ENCODE assay signal across 9 cellular contexts in genomic region chr15:47711654-47712053, GRCh38. TPM values are rescaled to one million over a fixed set of nuclear protein-coding genes. Genes with fewer than 3 reads are reported as not detected.
DNase-seq lines count a peak whose midpoint lies in the region; ATAC-seq, FAIRE-seq and TF ChIP-seq lines count a peak whose summit lies in the region.
"Had no signal": no experiment of that assay in that cellular context is flagged by ENCODE, and none has a peak within 500 bp of the region (broad histone marks: within the 10 kb centered on the region; RNA-seq: fewer than 3 reads in every experiment).

No MANE protein-coding gene starts in this region.

- H3K9me3 ChIP-seq in ascending aorta = no peaks in the 10 kb centered on the region

- H3K56ac ChIP-seq in mesendoderm (ENCODE audit: low read length) = no peak overlapping the region

- H3K4me3 ChIP-seq in ascending aorta (no peak overlapping the region), mesendoderm (ENCODE audit: low read length) (no peak overlapping the region)

- no peak for DNase-seq in D721Med (ENCODE audit: insufficient read length, low spot score)
- no peak for DNase-seq in HFFc6
- no peak for DNase-seq in ascending aorta (ENCODE audit: low spot score in 2 of 2)
- DNase-seq in mesendoderm = peak; percentile 42
- DNase-seq in stimulated activated naive CD8-positive, alpha-beta T cell treated with anti-CD3 and anti-CD28 coated beads, Interleukin-15, Interleukin-2, amounts not matched to agents 100 U/mL and 50 U/mL, for 24 hours = no peak
- DNase-seq in globus pallidus (ENCODE audit: low spot score) = no peak
- DNase-seq in activated CD4-positive, alpha-beta T cell treated with anti-CD3 and anti-CD28 coated beads, Interleukin-2, amount 10 ng/mL, durations not matched to agents 24 days and 14 days = no peak
- no peak for DNase-seq in occipital lobe (lab: John Stamatoyannopoulos, UW)

- H3K4ac ChIP-seq in mesendoderm (ENCODE audit: low read depth, low read length) = no peak overlapping the region

- H3K4me1 ChIP-seq in ascending aorta (peaks cover 2 to 8% of the 10 kb centered on the region in 2 donors), mesendoderm (ENCODE audit: control insufficient read depth, low read depth, low read length) (peaks cover 2% of the 10 kb centered on the region)

- intact Hi-C loops in ascending aorta (cut with DNase I) = loop anchor here (10.0 kb wide), 1 partner anchor 517 kb away; no protein-coding TSS in a partner anchor
- intact Hi-C loops in activated CD4-positive, alpha-beta T cell treated with anti-CD3 and anti-CD28 coated beads, Interleukin-2, amount 10 ng/mL, durations not matched to agents 24 days and 14 days (cut with micrococcal nuclease) = loop anchor here (5.0 to 10.0 kb wide), 2 partner anchors 276 to 527 kb away; no protein-coding TSS in a partner anchor

- H3K27me3 ChIP-seq in ascending aorta = no peaks in the 10 kb centered on the region
- no peaks in the 10 kb centered on the region for H3K27me3 ChIP-seq in mesendoderm (ENCODE audit: insufficient read depth, low read length, poor library complexity)

- H3K79me1 ChIP-seq in mesendoderm (ENCODE audit: low read length) = no peaks in the 10 kb centered on the region

- ATAC-seq in stimulated activated naive CD8-positive, alpha-beta T cell treated with anti-CD3 and anti-CD28 coated beads, Interleukin-15, Interleukin-2, amounts not matched to agents 100 U/mL and 50 U/mL, for 24 hours = no peak

- H3K36me3 ChIP-seq in ascending aorta (no peaks in the 10 kb centered on the region), mesendoderm (ENCODE audit: control insufficient read depth, insufficient read depth, low read length) (no peaks in the 10 kb centered on the region)

- H2BK15ac ChIP-seq in mesendoderm (replicated peaks; ENCODE audit: low read depth) = no peak overlapping the region

- H4K8ac ChIP-seq in mesendoderm (ENCODE audit: low read depth, low read length) = no peak overlapping the region

- H3K27ac ChIP-seq in ascending aorta (no peak overlapping the region), mesendoderm (ENCODE audit: low read depth, low read length) (no peak overlapping the region)

- no peak overlapping the region for H3K4me3 Mint-ChIP-seq in HFFc6
- H3K4me3 Mint-ChIP-seq in activated CD4-positive, alpha-beta T cell treated with anti-CD3 and anti-CD28 coated beads, Interleukin-2, amount 10 ng/mL, durations not matched to agents 24 days and 14 days = no peak overlapping the region
- H3K4me3 Mint-ChIP-seq: activated naive CD8-positive, alpha-beta T cell had no signal

- H2AK5ac ChIP-seq in mesendoderm (ENCODE audit: low read length) = no peak overlapping the region

- H3K4me1 Mint-ChIP-seq in HFFc6 (ENCODE audit: low read depth) = peaks cover 10% of the 10 kb centered on the region; the same call in 1 of the 2 replicates
- H3K4me1 Mint-ChIP-seq in activated CD4-positive, alpha-beta T cell treated with anti-CD3 and anti-CD28 coated beads, Interleukin-2, amount 10 ng/mL, durations not matched to agents 24 days and 14 days = no peaks in the 10 kb centered on the region

- H2BK5ac ChIP-seq in mesendoderm (ENCODE audit: low read length) = no peak overlapping the region

- H3K18ac ChIP-seq in mesendoderm (ENCODE audit: low read length) = no peak overlapping the region

- H3K27ac Mint-ChIP-seq in HFFc6 = no peak overlapping the region
- H3K27ac Mint-ChIP-seq in activated CD4-positive, alpha-beta T cell treated with anti-CD3 and anti-CD28 coated beads, Interleukin-2, amount 10 ng/mL, durations not matched to agents 24 days and 14 days = no peak overlapping the region
- H3K27ac Mint-ChIP-seq: activated naive CD8-positive, alpha-beta T cell had no signal

- H4K5ac ChIP-seq in mesendoderm (ENCODE audit: low read length) = no peak overlapping the region

- no peak overlapping the region for H3K9ac ChIP-seq in mesendoderm (ENCODE audit: low read length)

- TF ChIP-seq CTCF in D721Med (IDR thresholded peaks at IDR 0.05; ENCODE audit: insufficient read depth, missing control alignments) (peak; percentile 48), HFFc6 (IDR thresholded peaks at IDR 0.05) (peak; percentile 81), ascending aorta (IDR thresholded peaks at IDR 0.05) (peak; percentile 26 to 45 (median 38))

- H3K4me2 ChIP-seq in mesendoderm (ENCODE audit: low read length) = no peak overlapping the region

- no peaks in the 10 kb centered on the region for H3K36me3 Mint-ChIP-seq in HFFc6 (ENCODE audit: low read depth)
- H3K36me3 Mint-ChIP-seq in activated CD4-positive, alpha-beta T cell treated with anti-CD3 and anti-CD28 coated beads, Interleukin-2, amount 10 ng/mL, durations not matched to agents 24 days and 14 days (ENCODE audit: low read depth) = no peaks in the 10 kb centered on the region
- H3K36me3 Mint-ChIP-seq: activated naive CD8-positive, alpha-beta T cell had no signal

- FAIRE-seq in D721Med (lab: Jason Lieb, UNC) = no peak

- no peaks in the 10 kb centered on the region for H3K79me2 ChIP-seq in mesendoderm (ENCODE audit: control insufficient read depth, insufficient read depth, low read length)

- H3K9me3 Mint-ChIP-seq in HFFc6 = no peaks in the 10 kb centered on the region
- no peaks in the 10 kb centered on the region for H3K9me3 Mint-ChIP-seq in activated CD4-positive, alpha-beta T cell treated with anti-CD3 and anti-CD28 coated beads, Interleukin-2, amount 10 ng/mL, durations not matched to agents 24 days and 14 days

- peaks cover 10% of the 10 kb centered on the region; the same call in 1 of the 2 replicates for H3K27me3 Mint-ChIP-seq in HFFc6 (ENCODE audit: insufficient read depth)
- peaks cover 14% of the 10 kb centered on the region for H3K27me3 Mint-ChIP-seq in activated CD4-positive, alpha-beta T cell treated with anti-CD3 and anti-CD28 coated beads, Interleukin-2, amount 10 ng/mL, durations not matched to agents 24 days and 14 days

- H3K23ac ChIP-seq in mesendoderm (ENCODE audit: low read length) = no peak overlapping the region

- H2BK120ac ChIP-seq in mesendoderm (ENCODE audit: low read depth, low read length) = no peak overlapping the region

RNA-seq across cellular contexts. Expression of gene SEMA6D, which starts 5.7 kb away (rescaled TPM):
- 1 to 10 TPM; 1.4 to 2.8 (median 2.4) TPM for total RNA-seq in HFFc6 (2021; fragmentation: NEBNext Ultra II Directional; extraction: Animal tissue kit (Norgen Biotek cat#: 25700))
- total RNA-seq in ascending aorta (4.0 TPM), occipital lobe (49.8 TPM)
- 1.9 TPM for polyA plus RNA-seq in mesendoderm (2013, experiment 1 of 2)
- 1.6 TPM for polyA plus RNA-seq in mesendoderm (2013, experiment 2 of 2)
- total RNA-seq in activated CD4-positive, alpha-beta T cell treated with anti-CD3 and anti-CD28 coated beads, Interleukin-2, amount 10 ng/mL, durations not matched to agents 24 days and 14 days = not detected in 2 replicates

Comparison
In these comparisons a context has a peak if more than half of its experiments do, and no peak if none do; other contexts are left out.
1. RNA of gene SEMA6D, which starts 5.7 kb away (total RNA-seq): 49.8 TPM in occipital lobe (single experiment); 4.0 TPM in ascending aorta (single experiment), 1.4 to 2.8 TPM in HFFc6 and not detected in activated CD4-positive, alpha-beta T cell treated with anti-CD3 and anti-CD28 coated beads, Interleukin-2, amount 10 ng/mL, durations not matched to agents 24 days and 14 days; every median in the first group is over 10 times any median in the second.
2. Peak in every context shown above with its lines, with median percentiles within 50 percentile points of each other: CTCF ChIP-seq.